ENCODE assay signal across 20 cellular contexts in genomic region chrX:136039968-136040367, GRCh38. TPM values are rescaled to one million over a fixed set of nuclear protein-coding genes. Genes with fewer than 3 reads are reported as not detected.
DNase-seq lines count a peak whose midpoint lies in the region; TF ChIP-seq lines count a peak whose summit lies in the region.
"Had no signal": no experiment of that assay in that cellular context is flagged by ENCODE, and none has a peak within 500 bp of the region (broad histone marks: within the 10 kb centered on the region; RNA-seq: fewer than 3 reads in every experiment).

No MANE protein-coding gene starts in this region.

- H3K27ac Mint-ChIP-seq in osteocyte (ENCODE audit: unreplicated experiment), result peak overlapping the region; percentile 96
- H3K27ac Mint-ChIP-seq: CD4-positive, alpha-beta T cell; GM23338 had no signal

- DNase-seq in M059J (ENCODE audit: low read depth) (peak; percentile 67), osteocyte (ENCODE audit: extremely low spot score, unreplicated experiment) (no peak), NCI-H446 treated with DMSO at 0.1 percent for 48 hours (lab: John Stamatoyannopoulos, UW) (no peak), Ammon's horn (ENCODE audit: low spot score) (no peak), NCI-H187 treated with DMSO at 0.1 percent for 48 hours (lab: John Stamatoyannopoulos, UW) (no peak), NCI-H524 (lab: John Stamatoyannopoulos, UW) (no peak)
- DNase-seq: Caco-2; CD4-positive, alpha-beta T cell; DND-41; KBM-7; NCI-H1105; NCI-H146; NCI-H2029 treated with DMSO at 0.1 percent for 48 hours; NCI-H226; NCI-H524 treated with DMSO at 0.1 percent for 48 hours; Right ventricle myocardium superior had no signal

- TF ChIP-seq CTCF in osteocyte (IDR thresholded peaks at IDR 0.05), result no peak

- peaks cover 15% of the 10 kb centered on the region for H3K36me3 Mint-ChIP-seq in osteocyte (ENCODE audit: unreplicated experiment)

- H3K4me1 Mint-ChIP-seq in osteocyte (ENCODE audit: unreplicated experiment), result peaks cover 29% of the 10 kb centered on the region

- peak overlapping the region; percentile 49 for H3K4me3 Mint-ChIP-seq in osteocyte (ENCODE audit: unreplicated experiment)
- H3K4me3 Mint-ChIP-seq: CD4-positive, alpha-beta T cell; GM23338 had no signal

- no peaks in the 10 kb centered on the region for H3K27me3 Mint-ChIP-seq in osteocyte (ENCODE audit: unreplicated experiment)
- H3K27me3 Mint-ChIP-seq: CD4-positive, alpha-beta T cell had no signal

- H3K27ac ChIP-seq in angular gyrus (ENCODE audit: low read depth, low read length), result peak overlapping the region; percentile 19
- H3K27ac ChIP-seq: BLaER1, HL-60 had no signal

- peaks cover 9% of the 10 kb centered on the region for H3K9me3 Mint-ChIP-seq in osteocyte (ENCODE audit: unreplicated experiment)
- H3K9me3 Mint-ChIP-seq: CD4-positive, alpha-beta T cell; GM23338 had no signal

RNA-seq across cellular contexts. Expression of gene SLC9A6, which starts 54.7 kb away (rescaled TPM):
- 39.8 and 48.9 TPM in 2 replicates for total RNA-seq in M059J (2014; rRNA removed; shearing (Covaris generic))
- total RNA-seq in osteocyte, result 16.1 and 18.0 TPM in 2 replicates
